ENCODE assay signal across 2 cellular contexts in the genomic region with DNA sequence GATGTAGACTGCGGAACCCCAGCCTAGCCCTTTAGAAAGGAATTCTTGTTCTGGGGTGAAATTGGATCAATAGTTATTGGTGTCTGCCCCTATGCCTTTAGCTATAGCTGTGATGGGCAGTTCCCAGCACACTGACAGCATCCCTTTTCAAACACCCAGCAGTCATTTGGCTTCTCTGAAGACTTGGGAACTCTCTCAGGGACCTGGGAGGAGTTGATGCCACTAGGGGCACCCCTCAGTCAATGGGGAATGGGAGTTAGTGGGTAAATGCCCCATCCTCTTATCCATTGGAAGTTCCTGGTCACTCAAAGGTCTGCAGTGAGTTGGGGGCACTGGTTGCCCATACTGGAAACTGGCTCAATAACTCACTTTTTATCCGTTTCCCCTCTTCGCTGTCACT.
TF ChIP-seq lines count a peak whose summit lies in the region.

No MANE protein-coding gene starts in this region.

TF ChIP-seq in HCT116, 20 proteins besides CTCF, POLR2A, EP300 and RAD21:
- TF ChIP-seq SIN3A (IDR thresholded peaks at IDR 0.05; ENCODE audit: low read depth) (no peak), CEBPB (IDR thresholded peaks at IDR 0.05; ENCODE audit: low read depth) (no peak), CBX3 (IDR thresholded peaks at IDR 0.05; ENCODE audit: low read depth) (no peak), ZNF274 (IDR thresholded peaks at IDR 0.05; ENCODE audit: low read depth, low read length) (no peak), TCF7L2 (IDR thresholded peaks at IDR 0.05; ENCODE audit: borderline replicate concordance, extremely low read depth, insufficient read depth, insufficient read length) (no peak), SP1 (IDR thresholded peaks at IDR 0.05; ENCODE audit: low read depth) (no peak), JUND (IDR thresholded peaks at IDR 0.05) (no peak), EZH2 (IDR thresholded peaks at IDR 0.05) (no peak), EZH2phosphoT487 (IDR thresholded peaks at IDR 0.05; ENCODE audit: borderline replicate concordance) (no peak), EGR1 (IDR thresholded peaks at IDR 0.05; ENCODE audit: low read depth) (no peak), FOSL1 (IDR thresholded peaks at IDR 0.05; ENCODE audit: low read depth) (no peak), POLR2AphosphoS5 (IDR thresholded peaks at IDR 0.05; ENCODE audit: low read depth, low read length) (no peak), SRF (IDR thresholded peaks at IDR 0.05; ENCODE audit: low read depth) (no peak), YY1 (IDR thresholded peaks at IDR 0.05; ENCODE audit: extremely low read depth, insufficient replicate concordance, low read depth, low read length) (no peak), ZFX (IDR thresholded peaks at IDR 0.05) (no peak), ELF1 (IDR thresholded peaks at IDR 0.05; ENCODE audit: borderline replicate concordance, low read depth) (no peak)
- TF ChIP-seq, protein P1, sequence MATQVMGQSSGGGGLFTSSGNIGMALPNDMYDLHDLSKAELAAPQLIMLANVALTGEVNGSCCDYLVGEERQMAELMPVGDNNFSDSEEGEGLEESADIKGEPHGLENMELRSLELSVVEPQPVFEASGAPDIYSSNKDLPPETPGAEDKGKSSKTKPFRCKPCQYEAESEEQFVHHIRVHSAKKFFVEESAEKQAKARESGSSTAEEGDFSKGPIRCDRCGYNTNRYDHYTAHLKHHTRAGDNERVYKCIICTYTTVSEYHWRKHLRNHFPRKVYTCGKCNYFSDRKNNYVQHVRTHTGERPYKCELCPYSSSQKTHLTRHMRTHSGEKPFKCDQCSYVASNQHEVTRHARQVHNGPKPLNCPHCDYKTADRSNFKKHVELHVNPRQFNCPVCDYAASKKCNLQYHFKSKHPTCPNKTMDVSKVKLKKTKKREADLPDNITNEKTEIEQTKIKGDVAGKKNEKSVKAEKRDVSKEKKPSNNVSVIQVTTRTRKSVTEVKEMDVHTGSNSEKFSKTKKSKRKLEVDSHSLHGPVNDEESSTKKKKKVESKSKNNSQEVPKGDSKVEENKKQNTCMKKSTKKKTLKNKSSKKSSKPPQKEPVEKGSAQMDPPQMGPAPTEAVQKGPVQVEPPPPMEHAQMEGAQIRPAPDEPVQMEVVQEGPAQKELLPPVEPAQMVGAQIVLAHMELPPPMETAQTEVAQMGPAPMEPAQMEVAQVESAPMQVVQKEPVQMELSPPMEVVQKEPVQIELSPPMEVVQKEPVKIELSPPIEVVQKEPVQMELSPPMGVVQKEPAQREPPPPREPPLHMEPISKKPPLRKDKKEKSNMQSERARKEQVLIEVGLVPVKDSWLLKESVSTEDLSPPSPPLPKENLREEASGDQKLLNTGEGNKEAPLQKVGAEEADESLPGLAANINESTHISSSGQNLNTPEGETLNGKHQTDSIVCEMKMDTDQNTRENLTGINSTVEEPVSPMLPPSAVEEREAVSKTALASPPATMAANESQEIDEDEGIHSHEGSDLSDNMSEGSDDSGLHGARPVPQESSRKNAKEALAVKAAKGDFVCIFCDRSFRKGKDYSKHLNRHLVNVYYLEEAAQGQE (IDR thresholded peaks at IDR 0.05; ENCODE audit: low read depth), result no peak
- TF ChIP-seq, protein P2, sequence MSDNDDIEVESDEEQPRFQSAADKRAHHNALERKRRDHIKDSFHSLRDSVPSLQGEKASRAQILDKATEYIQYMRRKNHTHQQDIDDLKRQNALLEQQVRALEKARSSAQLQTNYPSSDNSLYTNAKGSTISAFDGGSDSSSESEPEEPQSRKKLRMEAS (IDR thresholded peaks at IDR 0.05), result no peak
- TF ChIP-seq, protein P3, sequence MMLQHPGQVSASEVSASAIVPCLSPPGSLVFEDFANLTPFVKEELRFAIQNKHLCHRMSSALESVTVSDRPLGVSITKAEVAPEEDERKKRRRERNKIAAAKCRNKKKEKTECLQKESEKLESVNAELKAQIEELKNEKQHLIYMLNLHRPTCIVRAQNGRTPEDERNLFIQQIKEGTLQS (IDR thresholded peaks at IDR 0.05), result no peak
- TF ChIP-seq, protein P4, sequence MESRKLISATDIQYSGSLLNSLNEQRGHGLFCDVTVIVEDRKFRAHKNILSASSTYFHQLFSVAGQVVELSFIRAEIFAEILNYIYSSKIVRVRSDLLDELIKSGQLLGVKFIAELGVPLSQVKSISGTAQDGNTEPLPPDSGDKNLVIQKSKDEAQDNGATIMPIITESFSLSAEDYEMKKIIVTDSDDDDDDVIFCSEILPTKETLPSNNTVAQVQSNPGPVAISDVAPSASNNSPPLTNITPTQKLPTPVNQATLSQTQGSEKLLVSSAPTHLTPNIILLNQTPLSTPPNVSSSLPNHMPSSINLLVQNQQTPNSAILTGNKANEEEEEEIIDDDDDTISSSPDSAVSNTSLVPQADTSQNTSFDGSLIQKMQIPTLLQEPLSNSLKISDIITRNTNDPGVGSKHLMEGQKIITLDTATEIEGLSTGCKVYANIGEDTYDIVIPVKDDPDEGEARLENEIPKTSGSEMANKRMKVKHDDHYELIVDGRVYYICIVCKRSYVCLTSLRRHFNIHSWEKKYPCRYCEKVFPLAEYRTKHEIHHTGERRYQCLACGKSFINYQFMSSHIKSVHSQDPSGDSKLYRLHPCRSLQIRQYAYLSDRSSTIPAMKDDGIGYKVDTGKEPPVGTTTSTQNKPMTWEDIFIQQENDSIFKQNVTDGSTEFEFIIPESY (IDR thresholded peaks at IDR 0.05; ENCODE audit: extremely low read depth, insufficient replicate concordance, low read length), result no peak
TF ChIP-seq in HCT116: peak in this region for 0.

TF ChIP-seq in endothelial cell of umbilical vein, 7 proteins besides CTCF, POLR2A, EP300 and RAD21:
- TF ChIP-seq GATA2 (IDR thresholded peaks at IDR 0.05; ENCODE audit: insufficient read depth, insufficient read length, low read depth, low read length) (no peak), FOS (IDR thresholded peaks at IDR 0.05; ENCODE audit: borderline replicate concordance, insufficient read depth, low read length) (no peak), EZH2 (IDR thresholded peaks at IDR 0.05; ENCODE audit: borderline replicate concordance, low read depth, low read length, severe bottlenecking) (no peak), POLR2AphosphoS5 (IDR thresholded peaks at IDR 0.05; ENCODE audit: insufficient read depth, low read depth, low read length) (no peak), JUN (IDR thresholded peaks at IDR 0.05; ENCODE audit: borderline replicate concordance, insufficient read depth, insufficient read length, low read depth) (no peak), MYC (IDR thresholded peaks at IDR 0.05; ENCODE audit: low read depth, low read length) (no peak)
- TF ChIP-seq, protein P2 (IDR thresholded peaks at IDR 0.05; ENCODE audit: insufficient read depth, insufficient read length), result no peak
TF ChIP-seq in endothelial cell of umbilical vein: peak in this region for 0.
